In genomic region chr22:44383071-44383575, GRCh38 we compare ENCODE assay signal across 22 cellular contexts.
DNase-seq lines count a peak whose midpoint lies in the region; ATAC-seq, FAIRE-seq and TF ChIP-seq lines count a peak whose summit lies in the region.
"Had no signal": no experiment of that assay in that cellular context is flagged by ENCODE, and none has a peak within 500 bp of the region (broad histone marks: within the 10 kb centered on the region; RNA-seq: fewer than 3 reads in every experiment).

No MANE protein-coding gene starts in this region.

- TF ChIP-seq CTCF in A549 (IDR thresholded peaks at IDR 0.05) (no peak), K562 (IDR thresholded peaks at IDR 0.05 in 2 of 3, conservative IDR thresholded peaks at IDR 0.05 in 1 of 3; ENCODE audit: insufficient read depth in 2 of 3, low read depth in 1 of 3, low read length in 3 of 3) (no peak), liver (IDR thresholded peaks at IDR 0.05; ENCODE audit: low read depth, low read length, missing input control) (no peak)

- WGBS in A549 (ENCODE audit: missing lambda C conversion rate): 75% methylated on average over 6 of the region's 6 CpGs
- 3% methylated on average over 6 of the region's 6 CpGs for WGBS in K562 (ENCODE audit: insufficient coverage, low coverage, missing lambda C conversion rate)
- 21% methylated on average over 6 of the region's 6 CpGs for WGBS in liver

- no peaks in the 10 kb centered on the region for H3K9me1 ChIP-seq in K562 (ENCODE audit: control insufficient read depth, insufficient read depth, low read length)

- no peaks in the 10 kb centered on the region for H4K20me1 ChIP-seq in K562 (replicated peaks; ENCODE audit: control insufficient read depth, insufficient read depth, low read length)
- H4K20me1 ChIP-seq: BLaER1 had no signal

- peaks cover 0 to 37% of the 10 kb centered on the region in 2 experiments; a peak in 2 of 5 replicates for H3K27me3 ChIP-seq in K562 (ENCODE audit: control insufficient read depth in 2 of 2, insufficient read depth in 2 of 2, low read length in 2 of 2)
- H3K27me3 ChIP-seq in liver (ENCODE audit: control insufficient read depth in 4 of 4, insufficient read depth in 4 of 4, low read length in 3 of 4): no peaks in the 10 kb centered on the region
- H3K27me3 ChIP-seq: BLaER1 had no signal

- TF ChIP-seq EP300 in A549 (IDR thresholded peaks at IDR 0.05) (no peak), K562 (IDR thresholded peaks at IDR 0.05; ENCODE audit: low read length) (no peak)

- in situ Hi-C loops in K562 (cut with MboI): no loop called here

- no peak overlapping the region for H2AFZ ChIP-seq in K562 (ENCODE audit: low read depth, low read length)

- no peak for DNase-seq in A549 (ENCODE audit: low read depth in 1 of 2, low spot score in 1 of 2)
- DNase-seq in K562 (ENCODE audit: extremely low read depth in 1 of 4, low spot score in 3 of 4): no peak
- DNase-seq in posterior vena cava (ENCODE audit: low spot score): peak; percentile 24
- no peak for DNase-seq in stimulated activated CD4-positive, alpha-beta T cell treated with anti-CD3 and anti-CD28 coated beads, Interleukin-4, amount 100 ng/mL, for 1 hour
- DNase-seq: Calu3; CD4-positive, alpha-beta memory T cell; DMS53; EL; GOT3; NCI-H1417 treated with DMSO at 0.1 percent for 48 hours; NCI-H187 treated with DMSO at 0.1 percent for 48 hours; NCI-H345; NCI-H526; PC-3 had no signal

- FAIRE-seq in A549 (lab: Jason Lieb, UNC): no peak
- FAIRE-seq in K562 (lab: Jason Lieb, UNC): no peak
- FAIRE-seq: GM12878 had no signal

- no peak overlapping the region for H3K4me3 ChIP-seq in A549
- H3K4me3 ChIP-seq in K562: no peak overlapping the region
- no peak overlapping the region for H3K4me3 ChIP-seq in liver (ENCODE audit: low read depth in 1 of 3, low read length in 3 of 3)
- H3K4me3 ChIP-seq: BLaER1, GM12878 had no signal

- no peak for ATAC-seq in A549
- ATAC-seq in K562: no peak
- no peak for ATAC-seq in GM21529 (IDR thresholded peaks at IDR 0.05; ENCODE audit: unreplicated experiment)
- no peak for ATAC-seq in GM19023 (IDR thresholded peaks at IDR 0.05; ENCODE audit: unreplicated experiment)
- ATAC-seq: GM12878, HCT116, PC-3 had no signal

- H3K27ac ChIP-seq in A549: no peak overlapping the region
- no peak overlapping the region for H3K27ac ChIP-seq in K562 (ENCODE audit: extremely low read depth, low read depth, low read length)
- H3K27ac ChIP-seq in liver (ENCODE audit: low read depth in 1 of 2, low read length in 2 of 2): peak overlapping the region; percentile 4 to 23
- H3K27ac ChIP-seq: BLaER1, KMS-11, RWPE1 had no signal

- no peaks in the 10 kb centered on the region for H3K79me2 ChIP-seq in K562 (ENCODE audit: control insufficient read depth, insufficient read depth, low read length)

- intact Hi-C loops in K562 (cut with micrococcal nuclease) (no loop called here), posterior vena cava (cut with DNase I) (no loop called here)

- H3K4me1 ChIP-seq in A549: no peaks in the 10 kb centered on the region
- H3K4me1 ChIP-seq in K562 (replicated peaks in 1 of 2; ENCODE audit: control insufficient read depth in 2 of 2, insufficient read depth in 2 of 2, low read length in 2 of 2): no peaks in the 10 kb centered on the region
- peaks cover 4 to 22% (median 16%) of the 10 kb centered on the region in 4 donors for H3K4me1 ChIP-seq in liver (ENCODE audit: control insufficient read depth in 4 of 4, insufficient read depth in 4 of 4, low read length in 3 of 4)

- H3K9me3 ChIP-seq in A549 (peaks cover 5% of the 10 kb centered on the region; the same call in 2 of the 3 replicates), K562 (replicated peaks; ENCODE audit: control insufficient read depth, insufficient read depth, low read depth, low read length) (no peaks in the 10 kb centered on the region), liver (ENCODE audit: control insufficient read depth in 4 of 4, low read length in 3 of 4) (peaks cover 0 to 3% (median 1%) of the 10 kb centered on the region in 4 donors)
- H3K9me3 ChIP-seq: BLaER1 had no signal

- H3K36me3 ChIP-seq in K562 (ENCODE audit: control insufficient read depth, insufficient read depth, low read length): no peaks in the 10 kb centered on the region
- no peaks in the 10 kb centered on the region for H3K36me3 ChIP-seq in liver (ENCODE audit: control insufficient read depth in 4 of 4, insufficient read depth in 3 of 4, low read depth in 1 of 4, low read length in 3 of 4)
- H3K36me3 ChIP-seq: BLaER1 had no signal

- CTCF ChIA-PET in A549 (lab: Yijun Ruan, JAX) (no interaction called here), K562 (lab: Yijun Ruan, JAX; ENCODE audit: low intra/inter-chr PET ratio) (no interaction called here)

- TF ChIP-seq RAD21 in A549 (conservative IDR thresholded peaks at IDR 0.05 in 1 of 2, IDR thresholded peaks at IDR 0.05 in 1 of 2): no peak
- no peak for TF ChIP-seq RAD21 in K562 (CRISPR knock-in tag; conservative IDR thresholded peaks at IDR 0.05 in 1 of 2, IDR thresholded peaks at IDR 0.05 in 1 of 2)
- TF ChIP-seq RAD21 in liver (IDR thresholded peaks at IDR 0.05): no peak

- no TSS peak for BruUV-seq in K562 (replicated peaks; lab: Mats Ljungman, UMichigan)

- H3K4me2 ChIP-seq in A549: no peak overlapping the region
- H3K4me2 ChIP-seq in K562 (ENCODE audit: insufficient read depth, low read length): no peak overlapping the region
- H3K4me2 ChIP-seq: BLaER1, KMS-11 had no signal

- H3K9ac ChIP-seq in K562 (ENCODE audit: insufficient read depth in 1 of 2, low read depth in 2 of 2, low read length in 2 of 2) (no peak overlapping the region), liver (ENCODE audit: low read depth in 1 of 2, low read length in 2 of 2) (no peak overlapping the region)
- H3K9ac ChIP-seq: BLaER1, KMS-11 had no signal

- no peak for TF ChIP-seq POLR2A in A549 (IDR thresholded peaks at IDR 0.05; ENCODE audit: low read length)
- TF ChIP-seq POLR2A in K562 (conservative IDR thresholded peaks at IDR 0.05): no peak

- POLR2A ChIA-PET in A549 (lab: Yijun Ruan, JAX): no interaction called here
- POLR2A ChIA-PET in K562 (lab: Yijun Ruan, JAX): no interaction called here

TF ChIP-seq in A549, 52 proteins besides CTCF, POLR2A, EP300 and RAD21:
- TF ChIP-seq ZFP36 (IDR thresholded peaks at IDR 0.05; ENCODE audit: borderline replicate concordance, partially characterized antibody) (peak; percentile 76), ESRRA (IDR thresholded peaks at IDR 0.05; ENCODE audit: borderline replicate concordance, low read length) (no peak)

TF ChIP-seq in K562, 482 proteins besides CTCF, POLR2A, EP300 and RAD21:
- TF ChIP-seq GTF2F1 (IDR thresholded peaks at IDR 0.05; ENCODE audit: low read depth, low read length): no peak
- no peak for TF ChIP-seq HMGN3 (IDR thresholded peaks at IDR 0.05; ENCODE audit: borderline replicate concordance, extremely low read depth, insufficient read length, low read depth, low read length)
- TF ChIP-seq FOXJ2 (tag; IDR thresholded peaks at IDR 0.05): no peak
- TF ChIP-seq ZFP36 (IDR thresholded peaks at IDR 0.05; ENCODE audit: low read depth, low read length, partially characterized antibody): peak; percentile 95

TF ChIP-seq in liver, 16 proteins besides CTCF, POLR2A, EP300 and RAD21 (continues in another document):
- TF ChIP-seq MAX (IDR thresholded peaks at IDR 0.05): no peak
- no peak for TF ChIP-seq SP1 (IDR thresholded peaks at IDR 0.05)
- TF ChIP-seq RXRA (IDR thresholded peaks at IDR 0.05): no peak
- no peak for TF ChIP-seq HNF4A (conservative IDR thresholded peaks at IDR 0.05)
- no peak for TF ChIP-seq FOXA1 (IDR thresholded peaks at IDR 0.05)
- TF ChIP-seq ZBTB33 (IDR thresholded peaks at IDR 0.05): no peak
- TF ChIP-seq FOXA2 (IDR thresholded peaks at IDR 0.05): no peak
- TF ChIP-seq GABPA (IDR thresholded peaks at IDR 0.05 in 1 of 2, conservative IDR thresholded peaks at IDR 0.05 in 1 of 2): no peak
- TF ChIP-seq TAF1 (conservative IDR thresholded peaks at IDR 0.05): no peak

Comparison
In these comparisons a context has a peak if more than half of its experiments do, and no peak if none do; other contexts are left out.
1. H3K27ac ChIP-seq: peak in liver (2 of 2); none in A549 (0 of 2) and K562 (single experiment).
2. Of the 35 proteins assayed by ChIP-seq in both K562 and A549: peak only in K562: none; only in A549: none; in both: ZFP36; in neither: 34.